Comparison of ENCODE assay signal across 8 cellular contexts in genomic region chr10:5692476-5693358, GRCh38. TPM values are rescaled to one million over a fixed set of nuclear protein-coding genes. Genes with fewer than 3 reads are reported as not detected.
DNase-seq lines count a peak whose midpoint lies in the region; ATAC-seq and TF ChIP-seq lines count a peak whose summit lies in the region.

No MANE protein-coding gene starts in this region.

- WGBS in right lobe of liver (ENCODE audit: insufficient coverage, low coverage, low lambda C conversion rate, missing lambda C conversion rate), result 11% methylated on average over 14 of the region's 48 CpGs

- H3K4me3 ChIP-seq in coronary artery (peak overlapping the region; percentile 73), right lobe of liver (peak overlapping the region; percentile 40 to 52 (median 41))

- peaks cover 0 to 26% (median 2%) of the 10 kb centered on the region in 4 donors for H3K4me1 ChIP-seq in right lobe of liver

- ATAC-seq in HG03196 (IDR thresholded peaks at IDR 0.05; ENCODE audit: unreplicated experiment), result peak; percentile 80
- peak; percentile 92 to 96 (median 94) for ATAC-seq in right lobe of liver

- H3K27ac ChIP-seq in coronary artery, result peak overlapping the region; percentile 41 to 47
- H3K27ac ChIP-seq in right lobe of liver, result peak overlapping the region; percentile 31 to 77 (median 32)

- DNase-seq in NCI-H748 (lab: John Stamatoyannopoulos, UW; ENCODE audit: unreplicated experiment) (peak; percentile 50), NCI-H748 treated with DMSO at 0.1 percent for 48 hours (lab: John Stamatoyannopoulos, UW) (no peak), coronary artery (ENCODE audit: low spot score) (peak; percentile 73), right lobe of liver (peak; percentile 67 to 74 (median 70)), hepatic stellate cell (ENCODE audit: low spot score) (no peak)
- peak; percentile 74 for DNase-seq in activated CD4-positive, alpha-beta T cell treated with anti-CD3 and anti-CD28 coated beads for 48 hours
- DNase-seq in stimulated activated CD4-positive, alpha-beta T cell treated with anti-CD3 and anti-CD28 coated beads, TNF-alpha, amount 100 ng/mL, for 1 hour (ENCODE audit: low read depth in 3 of 3, low spot score in 1 of 3), result peak in 2 of 3 donors; percentile 20 to 42

- TF ChIP-seq POLR2A in right lobe of liver (IDR thresholded peaks at IDR 0.05), result peak; percentile 37

- intact Hi-C loops in right lobe of liver (cut with DNase I), result loop anchor here in 1 of 2 donors (10.0 kb wide), 1 partner anchor 182 kb away; no protein-coding TSS in a partner anchor

- H3K27me3 ChIP-seq in right lobe of liver, result no peaks in the 10 kb centered on the region

- H3K9me3 ChIP-seq in right lobe of liver, result no peaks in the 10 kb centered on the region

- TF ChIP-seq CTCF in coronary artery (IDR thresholded peaks at IDR 0.05) (no peak), right lobe of liver (IDR thresholded peaks at IDR 0.05) (no peak)

- H3K36me3 ChIP-seq in right lobe of liver, result no peaks in the 10 kb centered on the region

RNA-seq across cellular contexts. Expression of gene TASOR2, which starts 8.1 kb away (rescaled TPM):
- 10 to 100 TPM; 19.7 to 53.4 (median 29.6) TPM for total RNA-seq in right lobe of liver

RNA-seq across cellular contexts. Expression of gene ASB13, which starts 26.3 kb away (rescaled TPM):
- 100 to 1,000 TPM in 1 of 6 experiments, 10 to 100 TPM in 5; 19.7 to 117 (median 64.7) TPM for total RNA-seq in right lobe of liver

Comparison
In these comparisons a context has a peak if more than half of its experiments do, and no peak if none do; other contexts are left out.
1. DNase-seq: peak in NCI-H748 (single experiment), activated CD4-positive, alpha-beta T cell treated with anti-CD3 and anti-CD28 coated beads for 48 hours (single experiment), coronary artery (single experiment), right lobe of liver (3 of 3) and stimulated activated CD4-positive, alpha-beta T cell treated with anti-CD3 and anti-CD28 coated beads, TNF-alpha, amount 100 ng/mL, for 1 hour (2 of 3); none in NCI-H748 treated with DMSO at 0.1 percent for 48 hours (single experiment) and hepatic stellate cell (single experiment).